1 cellular context compared by ENCODE assay signal in genomic region chr1:44785027-44785376, GRCh38.
TF ChIP-seq lines count a peak whose summit lies in the region.

No MANE protein-coding gene starts in this region.

TF ChIP-seq in GM23338, 12 proteins besides CTCF, POLR2A, EP300 and RAD21 (continued from another document):
- TF ChIP-seq ZNF462 (CRISPR knock-in tag; IDR thresholded peaks at IDR 0.05) = no peak
